In the genomic region with DNA sequence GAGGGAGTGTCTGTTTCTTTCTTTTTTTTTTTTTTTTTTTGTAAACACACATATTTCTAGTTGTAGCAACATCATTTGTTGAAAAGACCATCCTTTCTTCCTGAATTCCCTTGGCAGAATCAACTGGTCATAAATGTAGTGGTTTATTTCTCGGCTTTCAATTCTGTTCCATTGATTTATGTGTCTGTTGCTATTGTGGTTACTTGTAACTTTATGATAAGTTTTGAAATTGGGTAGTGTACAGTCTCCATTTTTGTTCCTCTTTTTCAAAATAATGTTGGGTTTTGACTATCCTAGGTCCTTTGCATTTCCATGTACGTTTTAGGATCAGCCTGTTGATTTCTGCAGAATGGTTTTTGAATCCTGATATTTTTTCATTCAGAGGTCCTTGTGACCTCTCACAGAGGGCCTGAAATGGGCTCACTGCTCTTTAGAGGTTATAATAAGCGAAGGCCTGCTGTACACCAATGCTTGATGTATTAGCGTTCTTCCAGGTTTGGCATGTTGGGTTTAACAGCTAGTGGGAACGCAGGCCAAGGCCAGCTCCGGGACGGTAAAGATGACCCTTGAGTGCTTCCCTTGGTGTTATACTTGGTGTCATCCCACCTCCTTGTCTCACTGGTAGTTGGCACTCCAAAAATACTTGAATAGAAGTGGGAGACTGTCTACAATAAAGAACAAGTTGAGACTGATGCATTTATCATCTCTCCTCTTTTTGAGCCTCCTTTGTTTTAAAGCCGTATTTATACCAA, we compare ENCODE assay signal across 13 cellular contexts. TPM values are rescaled to one million over a fixed set of nuclear protein-coding genes. Genes with fewer than 3 reads are reported as not detected.
DNase-seq lines count a peak whose midpoint lies in the region; ATAC-seq and TF ChIP-seq lines count a peak whose summit lies in the region.
"Had no signal": no experiment of that assay in that cellular context is flagged by ENCODE, and none has a peak within 500 bp of the region (broad histone marks: within the 10 kb centered on the region; RNA-seq: fewer than 3 reads in every experiment).

No MANE protein-coding gene starts in this region.

- DNase-seq in SIG-M5 treated with dmso at 0.1 percent for 504 hours (lab: John Stamatoyannopoulos, UW; ENCODE audit: unreplicated experiment) = peak; percentile 18
- DNase-seq in SIG-M5 (lab: John Stamatoyannopoulos, UW) = no peak
- peak; percentile 45 to 56 for DNase-seq in Kasumi-1 (lab: John Stamatoyannopoulos, UW)
- DNase-seq in erythroblast (lab: John Stamatoyannopoulos, UW) = no peak
- no peak for DNase-seq in thyroid gland
- DNase-seq in GM03348 (ENCODE audit: low spot score) = no peak
- DNase-seq in NCI-H345 (lab: John Stamatoyannopoulos, UW) = no peak
- DNase-seq: activated T-cell treated with anti-CD3 and anti-CD28 coated beads, Interleukin-2, amount 50 U/mL, for 1 hour; NCI-H2171; stimulated activated CD4-positive, alpha-beta T cell treated with anti-CD3 and anti-CD28 coated beads, Interleukin-2, amount 100 ng/mL, for 24 hours; SW 1271; testis had no signal

- H3K9me3 ChIP-seq in thyroid gland = no peaks in the 10 kb centered on the region
- H3K9me3 ChIP-seq: testis had no signal

- peak overlapping the region; percentile 73 to 83 (median 74) for H3K27ac ChIP-seq in thyroid gland

- ATAC-seq in GM21526 (IDR thresholded peaks at IDR 0.05; ENCODE audit: low FRiP score, unreplicated experiment) = no peak

- TF ChIP-seq CTCF in thyroid gland (IDR thresholded peaks at IDR 0.05) = no peak

- peaks cover 45 to 50% of the 10 kb centered on the region in 2 donors for H3K4me1 ChIP-seq in thyroid gland

- TF ChIP-seq POLR2A in erythroblast (IDR thresholded peaks at IDR 0.05; ENCODE audit: low read length) (peak; percentile 87), thyroid gland (IDR thresholded peaks at IDR 0.05) (no peak)

- H3K36me3 ChIP-seq in thyroid gland = no peaks in the 10 kb centered on the region

- H3K27me3 ChIP-seq in thyroid gland = no peaks in the 10 kb centered on the region
- H3K27me3 ChIP-seq: testis had no signal

- intact Hi-C loops in thyroid gland (cut with DNase I) = no loop called here

- no peak overlapping the region for H3K4me3 ChIP-seq in thyroid gland (replicated peaks in 1 of 3)
- H3K4me3 ChIP-seq: testis had no signal

- WGBS in thyroid gland, 2 donors = 40 to 49% methylated on average over 8 of the region's 8 CpGs

RNA-seq across cellular contexts. Expression of a gene that starts 43.8 kb away (rescaled TPM):
- total RNA-seq in thyroid gland = 10 to 100 TPM; 47.4 to 94.5 (median 57.4) TPM

RNA-seq across cellular contexts. Expression of a gene that starts 57.7 kb away (rescaled TPM):
- total RNA-seq in thyroid gland = 10 to 100 TPM; 40.2 to 55.8 (median 46.9) TPM

Comparison
In these comparisons a context has a peak if more than half of its experiments do, and no peak if none do; other contexts are left out.
1. DNase-seq: peak in SIG-M5 treated with dmso at 0.1 percent for 504 hours (single experiment) and Kasumi-1 (2 of 2); none in SIG-M5 (single experiment), erythroblast (0 of 2), thyroid gland (0 of 2), GM03348 (single experiment) and NCI-H345 (single experiment).